ENCODE assay signal across 1 cellular context in the genomic region with DNA sequence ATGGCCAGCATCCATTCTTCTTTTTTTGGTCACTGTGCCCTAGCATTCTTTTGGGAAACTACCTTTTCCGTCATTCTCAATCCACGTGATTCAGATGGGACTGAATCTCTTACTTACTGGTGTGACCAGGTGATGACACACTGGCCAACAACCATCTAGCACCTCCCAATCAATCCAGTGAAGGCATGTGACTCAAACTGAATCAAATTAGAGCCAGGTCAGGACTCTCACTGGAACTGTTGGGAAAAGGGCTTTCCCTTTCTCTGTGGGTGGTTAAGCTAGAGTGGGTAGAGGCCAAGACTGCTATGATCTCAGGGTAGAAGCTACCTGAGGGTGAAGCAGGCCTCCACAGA.
TF ChIP-seq lines count a peak whose summit lies in the region.

No MANE protein-coding gene starts in this region.

TF ChIP-seq in K562, 482 proteins besides CTCF, POLR2A, EP300 and RAD21 (continued from another document):
- TF ChIP-seq, protein P1, sequence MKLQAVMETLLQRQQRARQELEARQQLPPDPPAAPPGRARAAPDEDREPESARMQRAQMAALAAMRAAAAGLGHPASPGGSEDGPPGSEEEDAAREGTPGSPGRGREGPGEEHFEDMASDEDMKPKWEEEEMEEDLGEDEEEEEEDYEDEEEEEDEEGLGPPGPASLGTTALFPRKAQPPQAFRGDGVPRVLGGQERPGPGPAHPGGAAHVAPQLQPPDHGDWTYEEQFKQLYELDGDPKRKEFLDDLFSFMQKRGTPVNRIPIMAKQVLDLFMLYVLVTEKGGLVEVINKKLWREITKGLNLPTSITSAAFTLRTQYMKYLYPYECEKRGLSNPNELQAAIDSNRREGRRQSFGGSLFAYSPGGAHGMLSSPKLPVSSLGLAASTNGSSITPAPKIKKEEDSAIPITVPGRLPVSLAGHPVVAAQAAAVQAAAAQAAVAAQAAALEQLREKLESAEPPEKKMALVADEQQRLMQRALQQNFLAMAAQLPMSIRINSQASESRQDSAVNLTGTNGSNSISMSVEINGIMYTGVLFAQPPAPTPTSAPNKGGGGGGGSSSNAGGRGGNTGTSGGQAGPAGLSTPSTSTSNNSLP (IDR thresholded peaks at IDR 0.05; ENCODE audit: borderline replicate concordance, low read depth, low read length): no peak
- TF ChIP-seq, protein P2, sequence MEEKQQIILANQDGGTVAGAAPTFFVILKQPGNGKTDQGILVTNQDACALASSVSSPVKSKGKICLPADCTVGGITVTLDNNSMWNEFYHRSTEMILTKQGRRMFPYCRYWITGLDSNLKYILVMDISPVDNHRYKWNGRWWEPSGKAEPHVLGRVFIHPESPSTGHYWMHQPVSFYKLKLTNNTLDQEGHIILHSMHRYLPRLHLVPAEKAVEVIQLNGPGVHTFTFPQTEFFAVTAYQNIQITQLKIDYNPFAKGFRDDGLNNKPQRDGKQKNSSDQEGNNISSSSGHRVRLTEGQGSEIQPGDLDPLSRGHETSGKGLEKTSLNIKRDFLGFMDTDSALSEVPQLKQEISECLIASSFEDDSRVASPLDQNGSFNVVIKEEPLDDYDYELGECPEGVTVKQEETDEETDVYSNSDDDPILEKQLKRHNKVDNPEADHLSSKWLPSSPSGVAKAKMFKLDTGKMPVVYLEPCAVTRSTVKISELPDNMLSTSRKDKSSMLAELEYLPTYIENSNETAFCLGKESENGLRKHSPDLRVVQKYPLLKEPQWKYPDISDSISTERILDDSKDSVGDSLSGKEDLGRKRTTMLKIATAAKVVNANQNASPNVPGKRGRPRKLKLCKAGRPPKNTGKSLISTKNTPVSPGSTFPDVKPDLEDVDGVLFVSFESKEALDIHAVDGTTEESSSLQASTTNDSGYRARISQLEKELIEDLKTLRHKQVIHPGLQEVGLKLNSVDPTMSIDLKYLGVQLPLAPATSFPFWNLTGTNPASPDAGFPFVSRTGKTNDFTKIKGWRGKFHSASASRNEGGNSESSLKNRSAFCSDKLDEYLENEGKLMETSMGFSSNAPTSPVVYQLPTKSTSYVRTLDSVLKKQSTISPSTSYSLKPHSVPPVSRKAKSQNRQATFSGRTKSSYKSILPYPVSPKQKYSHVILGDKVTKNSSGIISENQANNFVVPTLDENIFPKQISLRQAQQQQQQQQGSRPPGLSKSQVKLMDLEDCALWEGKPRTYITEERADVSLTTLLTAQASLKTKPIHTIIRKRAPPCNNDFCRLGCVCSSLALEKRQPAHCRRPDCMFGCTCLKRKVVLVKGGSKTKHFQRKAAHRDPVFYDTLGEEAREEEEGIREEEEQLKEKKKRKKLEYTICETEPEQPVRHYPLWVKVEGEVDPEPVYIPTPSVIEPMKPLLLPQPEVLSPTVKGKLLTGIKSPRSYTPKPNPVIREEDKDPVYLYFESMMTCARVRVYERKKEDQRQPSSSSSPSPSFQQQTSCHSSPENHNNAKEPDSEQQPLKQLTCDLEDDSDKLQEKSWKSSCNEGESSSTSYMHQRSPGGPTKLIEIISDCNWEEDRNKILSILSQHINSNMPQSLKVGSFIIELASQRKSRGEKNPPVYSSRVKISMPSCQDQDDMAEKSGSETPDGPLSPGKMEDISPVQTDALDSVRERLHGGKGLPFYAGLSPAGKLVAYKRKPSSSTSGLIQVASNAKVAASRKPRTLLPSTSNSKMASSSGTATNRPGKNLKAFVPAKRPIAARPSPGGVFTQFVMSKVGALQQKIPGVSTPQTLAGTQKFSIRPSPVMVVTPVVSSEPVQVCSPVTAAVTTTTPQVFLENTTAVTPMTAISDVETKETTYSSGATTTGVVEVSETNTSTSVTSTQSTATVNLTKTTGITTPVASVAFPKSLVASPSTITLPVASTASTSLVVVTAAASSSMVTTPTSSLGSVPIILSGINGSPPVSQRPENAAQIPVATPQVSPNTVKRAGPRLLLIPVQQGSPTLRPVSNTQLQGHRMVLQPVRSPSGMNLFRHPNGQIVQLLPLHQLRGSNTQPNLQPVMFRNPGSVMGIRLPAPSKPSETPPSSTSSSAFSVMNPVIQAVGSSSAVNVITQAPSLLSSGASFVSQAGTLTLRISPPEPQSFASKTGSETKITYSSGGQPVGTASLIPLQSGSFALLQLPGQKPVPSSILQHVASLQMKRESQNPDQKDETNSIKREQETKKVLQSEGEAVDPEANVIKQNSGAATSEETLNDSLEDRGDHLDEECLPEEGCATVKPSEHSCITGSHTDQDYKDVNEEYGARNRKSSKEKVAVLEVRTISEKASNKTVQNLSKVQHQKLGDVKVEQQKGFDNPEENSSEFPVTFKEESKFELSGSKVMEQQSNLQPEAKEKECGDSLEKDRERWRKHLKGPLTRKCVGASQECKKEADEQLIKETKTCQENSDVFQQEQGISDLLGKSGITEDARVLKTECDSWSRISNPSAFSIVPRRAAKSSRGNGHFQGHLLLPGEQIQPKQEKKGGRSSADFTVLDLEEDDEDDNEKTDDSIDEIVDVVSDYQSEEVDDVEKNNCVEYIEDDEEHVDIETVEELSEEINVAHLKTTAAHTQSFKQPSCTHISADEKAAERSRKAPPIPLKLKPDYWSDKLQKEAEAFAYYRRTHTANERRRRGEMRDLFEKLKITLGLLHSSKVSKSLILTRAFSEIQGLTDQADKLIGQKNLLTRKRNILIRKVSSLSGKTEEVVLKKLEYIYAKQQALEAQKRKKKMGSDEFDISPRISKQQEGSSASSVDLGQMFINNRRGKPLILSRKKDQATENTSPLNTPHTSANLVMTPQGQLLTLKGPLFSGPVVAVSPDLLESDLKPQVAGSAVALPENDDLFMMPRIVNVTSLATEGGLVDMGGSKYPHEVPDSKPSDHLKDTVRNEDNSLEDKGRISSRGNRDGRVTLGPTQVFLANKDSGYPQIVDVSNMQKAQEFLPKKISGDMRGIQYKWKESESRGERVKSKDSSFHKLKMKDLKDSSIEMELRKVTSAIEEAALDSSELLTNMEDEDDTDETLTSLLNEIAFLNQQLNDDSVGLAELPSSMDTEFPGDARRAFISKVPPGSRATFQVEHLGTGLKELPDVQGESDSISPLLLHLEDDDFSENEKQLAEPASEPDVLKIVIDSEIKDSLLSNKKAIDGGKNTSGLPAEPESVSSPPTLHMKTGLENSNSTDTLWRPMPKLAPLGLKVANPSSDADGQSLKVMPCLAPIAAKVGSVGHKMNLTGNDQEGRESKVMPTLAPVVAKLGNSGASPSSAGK (IDR thresholded peaks at IDR 0.05): 0 out of 2 replicates have a peak, but pooled peaks have one; percentile 46
- 0 out of 2 replicates have a peak, but pooled peaks have one; percentile 58 for TF ChIP-seq GTF2E2 (tag; IDR thresholded peaks at IDR 0.05)
- TF ChIP-seq TRIM24 (IDR thresholded peaks at IDR 0.05): 0 out of 4 replicates have a peak, but pooled peaks of 1 of the 2 experiments have one; percentile 23
- no peak for TF ChIP-seq TFAM (CRISPR knock-in tag; conservative IDR thresholded peaks at IDR 0.05)
- no peak for TF ChIP-seq CEBPG (CRISPR knock-in tag; IDR thresholded peaks at IDR 0.05)
- TF ChIP-seq CEBPG (tag; conservative IDR thresholded peaks at IDR 0.05 in 1 of 2, IDR thresholded peaks at IDR 0.05 in 1 of 2): peak in 1 of 2 experiments; percentile 67; a peak in 2 of 4 replicates
- peak; percentile 30; the same call in 1 of the 2 replicates for TF ChIP-seq ZNF584 (CRISPR knock-in tag; IDR thresholded peaks at IDR 0.05; ENCODE audit: low read depth)
- TF ChIP-seq HDAC6 (IDR thresholded peaks at IDR 0.05; ENCODE audit: low read depth, low read length): no peak
- 0 out of 2 replicates have a peak, but pooled peaks have one; percentile 13 for TF ChIP-seq ZKSCAN8 (CRISPR knock-in tag; IDR thresholded peaks at IDR 0.05)
- TF ChIP-seq, protein P3, sequence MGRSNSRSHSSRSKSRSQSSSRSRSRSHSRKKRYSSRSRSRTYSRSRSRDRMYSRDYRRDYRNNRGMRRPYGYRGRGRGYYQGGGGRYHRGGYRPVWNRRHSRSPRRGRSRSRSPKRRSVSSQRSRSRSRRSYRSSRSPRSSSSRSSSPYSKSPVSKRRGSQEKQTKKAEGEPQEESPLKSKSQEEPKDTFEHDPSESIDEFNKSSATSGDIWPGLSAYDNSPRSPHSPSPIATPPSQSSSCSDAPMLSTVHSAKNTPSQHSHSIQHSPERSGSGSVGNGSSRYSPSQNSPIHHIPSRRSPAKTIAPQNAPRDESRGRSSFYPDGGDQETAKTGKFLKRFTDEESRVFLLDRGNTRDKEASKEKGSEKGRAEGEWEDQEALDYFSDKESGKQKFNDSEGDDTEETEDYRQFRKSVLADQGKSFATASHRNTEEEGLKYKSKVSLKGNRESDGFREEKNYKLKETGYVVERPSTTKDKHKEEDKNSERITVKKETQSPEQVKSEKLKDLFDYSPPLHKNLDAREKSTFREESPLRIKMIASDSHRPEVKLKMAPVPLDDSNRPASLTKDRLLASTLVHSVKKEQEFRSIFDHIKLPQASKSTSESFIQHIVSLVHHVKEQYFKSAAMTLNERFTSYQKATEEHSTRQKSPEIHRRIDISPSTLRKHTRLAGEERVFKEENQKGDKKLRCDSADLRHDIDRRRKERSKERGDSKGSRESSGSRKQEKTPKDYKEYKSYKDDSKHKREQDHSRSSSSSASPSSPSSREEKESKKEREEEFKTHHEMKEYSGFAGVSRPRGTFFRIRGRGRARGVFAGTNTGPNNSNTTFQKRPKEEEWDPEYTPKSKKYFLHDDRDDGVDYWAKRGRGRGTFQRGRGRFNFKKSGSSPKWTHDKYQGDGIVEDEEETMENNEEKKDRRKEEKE (IDR thresholded peaks at IDR 0.05; ENCODE audit: borderline replicate concordance in 1 of 2, control insufficient read depth in 1 of 2, low read depth in 2 of 2, low read length in 1 of 2): 0 out of 4 replicates have a peak, but pooled peaks of 1 of the 2 experiments have one; percentile 57
- TF ChIP-seq, protein P4, sequence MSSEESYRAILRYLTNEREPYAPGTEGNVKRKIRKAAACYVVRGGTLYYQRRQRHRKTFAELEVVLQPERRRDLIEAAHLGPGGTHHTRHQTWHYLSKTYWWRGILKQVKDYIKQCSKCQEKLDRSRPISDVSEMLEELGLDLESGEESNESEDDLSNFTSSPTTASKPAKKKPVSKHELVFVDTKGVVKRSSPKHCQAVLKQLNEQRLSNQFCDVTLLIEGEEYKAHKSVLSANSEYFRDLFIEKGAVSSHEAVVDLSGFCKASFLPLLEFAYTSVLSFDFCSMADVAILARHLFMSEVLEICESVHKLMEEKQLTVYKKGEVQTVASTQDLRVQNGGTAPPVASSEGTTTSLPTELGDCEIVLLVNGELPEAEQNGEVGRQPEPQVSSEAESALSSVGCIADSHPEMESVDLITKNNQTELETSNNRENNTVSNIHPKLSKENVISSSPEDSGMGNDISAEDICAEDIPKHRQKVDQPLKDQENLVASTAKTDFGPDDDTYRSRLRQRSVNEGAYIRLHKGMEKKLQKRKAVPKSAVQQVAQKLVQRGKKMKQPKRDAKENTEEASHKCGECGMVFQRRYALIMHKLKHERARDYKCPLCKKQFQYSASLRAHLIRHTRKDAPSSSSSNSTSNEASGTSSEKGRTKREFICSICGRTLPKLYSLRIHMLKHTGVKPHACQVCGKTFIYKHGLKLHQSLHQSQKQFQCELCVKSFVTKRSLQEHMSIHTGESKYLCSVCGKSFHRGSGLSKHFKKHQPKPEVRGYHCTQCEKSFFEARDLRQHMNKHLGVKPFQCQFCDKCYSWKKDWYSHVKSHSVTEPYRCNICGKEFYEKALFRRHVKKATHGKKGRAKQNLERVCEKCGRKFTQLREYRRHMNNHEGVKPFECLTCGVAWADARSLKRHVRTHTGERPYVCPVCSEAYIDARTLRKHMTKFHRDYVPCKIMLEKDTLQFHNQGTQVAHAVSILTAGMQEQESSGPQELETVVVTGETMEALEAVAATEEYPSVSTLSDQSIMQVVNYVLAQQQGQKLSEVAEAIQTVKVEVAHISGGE (CRISPR knock-in tag; IDR thresholded peaks at IDR 0.05): peak in 2 of 3 experiments; percentile 5 to 39; a peak in 2 of 6 replicates
- 0 out of 2 replicates have a peak, but pooled peaks have one; percentile 39 for TF ChIP-seq L3MBTL2 (IDR thresholded peaks at IDR 0.05)
